In the genomic region with DNA sequence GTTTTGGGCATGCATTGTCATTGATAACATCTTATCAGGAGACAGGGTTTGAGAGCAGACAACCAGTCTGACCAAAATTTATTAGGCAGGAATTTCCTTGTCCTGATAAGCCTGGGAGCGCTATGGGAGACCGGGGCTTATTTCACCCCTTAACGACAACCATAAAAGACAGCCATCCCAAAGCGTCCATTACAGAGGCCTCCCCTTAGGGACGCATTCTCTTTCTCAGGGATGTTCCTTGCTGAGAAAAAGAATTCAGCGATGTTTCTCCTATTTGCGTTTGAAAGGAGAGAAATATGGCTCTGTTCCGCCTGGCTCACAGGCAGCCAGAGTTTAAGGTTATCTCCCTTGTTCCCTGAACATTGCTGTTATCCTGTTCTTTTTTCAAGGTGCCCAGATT, we compare ENCODE assay signal across 9 cellular contexts. TPM values are rescaled to one million over a fixed set of nuclear protein-coding genes. Genes with fewer than 3 reads are reported as not detected.
"Had no signal": no experiment of that assay in that cellular context is flagged by ENCODE, and none has a peak within 500 bp of the region (broad histone marks: within the 10 kb centered on the region; RNA-seq: fewer than 3 reads in every experiment).

No MANE protein-coding gene starts in this region.

RNA-seq across cellular contexts. Expression of a gene that starts 10.5 kb away (rescaled TPM):
- total RNA-seq: activated CD4-positive, alpha-beta memory T cell treated with anti-CD3 and anti-CD28 coated beads, Interleukin-2, amount 10 ng/mL, durations not matched to agents 7 days and 5 days; activated CD4-positive, alpha-beta T cell treated with anti-CD3 and anti-CD28 coated beads for 36 hours; activated CD8-positive, alpha-beta memory T cell treated with anti-CD3 and anti-CD28 coated beads for 36 hours; activated naive CD4-positive, alpha-beta T cell treated with anti-CD3 and anti-CD28 coated beads for 36 hours; activated T-helper 17 cell treated with anti-CD3 and anti-CD28 coated beads, Interleukin-2, amount 50 U/mL, for 72 hours; astrocyte; NCI-H460; T-helper 17 cell had no signal

RNA-seq across cellular contexts. Expression of a gene that starts 26.9 kb away (rescaled TPM):
- total RNA-seq: activated CD4-positive, alpha-beta memory T cell treated with anti-CD3 and anti-CD28 coated beads, Interleukin-2, amount 10 ng/mL, durations not matched to agents 7 days and 5 days; activated CD4-positive, alpha-beta T cell treated with anti-CD3 and anti-CD28 coated beads for 36 hours; activated CD8-positive, alpha-beta memory T cell treated with anti-CD3 and anti-CD28 coated beads for 36 hours; activated naive CD4-positive, alpha-beta T cell treated with anti-CD3 and anti-CD28 coated beads for 36 hours; activated T-helper 17 cell treated with anti-CD3 and anti-CD28 coated beads, Interleukin-2, amount 50 U/mL, for 72 hours; astrocyte; cardiac muscle cell; NCI-H460; T-helper 17 cell had no signal
- polyA plus RNA-seq: cardiac muscle cell had no signal

RNA-seq across cellular contexts. Expression of a gene that starts 29.5 kb away (rescaled TPM):
- total RNA-seq: activated CD4-positive, alpha-beta memory T cell treated with anti-CD3 and anti-CD28 coated beads, Interleukin-2, amount 10 ng/mL, durations not matched to agents 7 days and 5 days; activated CD4-positive, alpha-beta T cell treated with anti-CD3 and anti-CD28 coated beads for 36 hours; activated CD8-positive, alpha-beta memory T cell treated with anti-CD3 and anti-CD28 coated beads for 36 hours; activated naive CD4-positive, alpha-beta T cell treated with anti-CD3 and anti-CD28 coated beads for 36 hours; activated T-helper 17 cell treated with anti-CD3 and anti-CD28 coated beads, Interleukin-2, amount 50 U/mL, for 72 hours; astrocyte; cardiac muscle cell; NCI-H460; T-helper 17 cell had no signal
- polyA plus RNA-seq: cardiac muscle cell had no signal

RNA-seq across cellular contexts. Expression of a gene that starts 52.4 kb away (rescaled TPM):
- total RNA-seq: activated CD4-positive, alpha-beta memory T cell treated with anti-CD3 and anti-CD28 coated beads, Interleukin-2, amount 10 ng/mL, durations not matched to agents 7 days and 5 days; activated CD4-positive, alpha-beta T cell treated with anti-CD3 and anti-CD28 coated beads for 36 hours; activated CD8-positive, alpha-beta memory T cell treated with anti-CD3 and anti-CD28 coated beads for 36 hours; activated naive CD4-positive, alpha-beta T cell treated with anti-CD3 and anti-CD28 coated beads for 36 hours; activated T-helper 17 cell treated with anti-CD3 and anti-CD28 coated beads, Interleukin-2, amount 50 U/mL, for 72 hours; astrocyte; cardiac muscle cell; NCI-H460; T-helper 17 cell had no signal
- polyA plus RNA-seq: cardiac muscle cell had no signal
